In the genomic region with DNA sequence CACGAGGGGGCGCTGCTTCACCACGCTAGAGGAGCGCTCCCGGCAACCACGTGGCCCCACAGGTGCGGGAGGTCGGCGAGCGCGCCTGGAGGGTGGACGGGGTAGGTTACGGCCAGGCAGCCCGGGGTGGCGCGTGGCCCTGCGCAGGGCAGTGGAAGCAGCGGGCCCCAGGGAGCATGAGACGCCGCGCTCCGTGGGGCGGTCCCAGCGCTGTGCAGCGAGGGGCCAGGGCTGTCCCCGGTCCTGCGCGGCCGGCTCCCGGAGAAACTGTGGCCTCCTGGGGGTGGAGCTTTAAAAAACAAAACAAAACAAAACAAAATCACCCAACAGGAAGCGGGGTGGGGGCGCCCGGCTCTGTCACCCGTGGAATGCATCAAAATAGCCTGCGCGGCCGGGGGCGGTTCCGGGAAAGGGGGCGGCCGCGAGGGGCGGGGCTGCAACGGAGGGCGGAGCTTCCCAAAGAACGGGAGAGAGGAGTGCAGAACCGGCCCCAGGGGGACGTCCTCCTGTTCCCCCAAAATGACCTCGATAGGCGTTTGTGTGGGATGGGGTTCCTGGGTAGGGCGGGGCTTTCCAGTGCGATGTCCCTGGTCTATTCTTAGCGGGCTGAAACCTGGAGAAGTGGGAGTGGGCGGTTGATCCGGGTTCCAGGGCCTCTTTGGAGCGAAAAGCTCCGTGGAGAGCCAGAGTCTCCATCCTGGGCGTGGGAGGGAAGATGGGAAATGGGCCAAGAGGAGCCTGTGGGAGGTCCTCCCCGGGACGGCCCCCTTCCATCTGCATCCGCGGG, we compare ENCODE assay signal across 8 cellular contexts. TPM values are rescaled to one million over a fixed set of nuclear protein-coding genes. Genes with fewer than 3 reads are reported as not detected.
A peak's percentile ranks its signal among the peaks of the same experiment; 100 is the strongest.
DNase-seq lines count a peak whose midpoint lies in the region; ATAC-seq lines count a peak whose summit lies in the region.

No MANE protein-coding gene starts in this region.

- H3K4me1 ChIP-seq in BLaER1 (peaks cover 15% of the 10 kb centered on the region), ectodermal cell (ENCODE audit: control insufficient read depth, insufficient read depth, low read length) (no peaks in the 10 kb centered on the region)

- peak overlapping the region; percentile 94 for H3K27ac ChIP-seq in BLaER1
- peak overlapping the region; percentile 38 for H3K27ac ChIP-seq in ectodermal cell (ENCODE audit: insufficient read depth, low read depth, low read length, poor library complexity, severe bottlenecking)

- H3K9ac ChIP-seq in BLaER1: peak overlapping the region; percentile 81

- peak overlapping the region; percentile 78 for H3K4me3 Mint-ChIP-seq in activated CD8-positive, alpha-beta T cell treated with anti-CD3 and anti-CD28 coated beads, Interleukin-2, amount 10 ng/mL, durations not matched to agents 7 days and 5 days

- peaks cover 6% of the 10 kb centered on the region for H3K27me3 Mint-ChIP-seq in activated CD8-positive, alpha-beta T cell treated with anti-CD3 and anti-CD28 coated beads, Interleukin-2, amount 10 ng/mL, durations not matched to agents 7 days and 5 days (ENCODE audit: low read depth)

- H3K27me3 ChIP-seq in BLaER1 (no peaks in the 10 kb centered on the region), ectodermal cell (ENCODE audit: control insufficient read depth, insufficient read depth, low read length, poor library complexity, severe bottlenecking) (peaks cover 7% of the 10 kb centered on the region)

- H3K36me3 ChIP-seq in BLaER1 (peaks cover 14% of the 10 kb centered on the region), ectodermal cell (ENCODE audit: control insufficient read depth, insufficient read depth, low read length) (peaks cover 5% of the 10 kb centered on the region)

- H3K9me3 Mint-ChIP-seq in activated CD8-positive, alpha-beta T cell treated with anti-CD3 and anti-CD28 coated beads, Interleukin-2, amount 10 ng/mL, durations not matched to agents 7 days and 5 days (ENCODE audit: insufficient read depth): no peaks in the 10 kb centered on the region

- H4K20me1 ChIP-seq in BLaER1: no peaks in the 10 kb centered on the region

- POLR2A ChIA-PET in activated CD8-positive, alpha-beta T cell treated with anti-CD3 and anti-CD28 coated beads, Interleukin-2, amount 10 ng/mL, durations not matched to agents 7 days and 5 days (lab: Charles Lee): interaction anchor here (1.2 to 1.9 kb wide), 3 partner anchors 115 to 144 kb away, joined by 3 to 9 read pairs (median 5); a partner anchor contains a TSS

- ATAC-seq in HG03442 (IDR thresholded peaks at IDR 0.05; ENCODE audit: unreplicated experiment): peak; percentile 87
- peak; percentile 96 for ATAC-seq in activated CD8-positive, alpha-beta T cell treated with anti-CD3 and anti-CD28 coated beads, Interleukin-2, amount 10 ng/mL, durations not matched to agents 7 days and 5 days

- H3K27ac Mint-ChIP-seq in activated CD8-positive, alpha-beta T cell treated with anti-CD3 and anti-CD28 coated beads, Interleukin-2, amount 10 ng/mL, durations not matched to agents 7 days and 5 days: peak overlapping the region; percentile 81

- CTCF ChIA-PET in activated CD8-positive, alpha-beta T cell treated with anti-CD3 and anti-CD28 coated beads, Interleukin-2, amount 10 ng/mL, durations not matched to agents 7 days and 5 days (lab: Charles Lee): interaction anchor here (0.6 to 5.8 kb wide), 27 partner anchors 9 to 606 kb away, joined by 3 to 47 read pairs (median 4); a partner anchor contains a TSS

- no peaks in the 10 kb centered on the region for H3K9me3 ChIP-seq in BLaER1
- no peaks in the 10 kb centered on the region for H3K9me3 ChIP-seq in ectodermal cell (ENCODE audit: control insufficient read depth, low read length)

- H3K4me3 ChIP-seq in BLaER1: peak overlapping the region; percentile 77
- peak overlapping the region; percentile 56 for H3K4me3 ChIP-seq in ectodermal cell (ENCODE audit: insufficient read depth, low read depth, low read length)

- 1% methylated on average over 62 of the region's 62 CpGs for WGBS in ectodermal cell, 2 experiments

- peak; percentile 95 for DNase-seq in GM19238 (ENCODE audit: insufficient read length, low spot score)
- peak; percentile 66 for DNase-seq in NCI-H526 treated with DMSO at 0.1 percent for 48 hours (lab: John Stamatoyannopoulos, UW)
- peak; percentile 92 for DNase-seq in activated CD8-positive, alpha-beta T cell treated with anti-CD3 and anti-CD28 coated beads, Interleukin-2, amount 10 ng/mL, durations not matched to agents 7 days and 5 days
- peak; percentile 85 to 88 for DNase-seq in lung microvascular endothelial cell (ENCODE audit: low read depth in 2 of 2)
- peak; percentile 80 to 96 (median 89) for DNase-seq in stimulated activated CD4-positive, alpha-beta T cell treated with anti-CD3 and anti-CD28 coated beads, TNF-alpha, amount 100 ng/mL, for 1 hour (ENCODE audit: low read depth in 3 of 3, low spot score in 1 of 3)

- peaks cover 7% of the 10 kb centered on the region for H3K4me1 Mint-ChIP-seq in activated CD8-positive, alpha-beta T cell treated with anti-CD3 and anti-CD28 coated beads, Interleukin-2, amount 10 ng/mL, durations not matched to agents 7 days and 5 days (ENCODE audit: low read depth)

- H3K4me2 ChIP-seq in BLaER1: peak overlapping the region; percentile 92

- H3K36me3 Mint-ChIP-seq in activated CD8-positive, alpha-beta T cell treated with anti-CD3 and anti-CD28 coated beads, Interleukin-2, amount 10 ng/mL, durations not matched to agents 7 days and 5 days (ENCODE audit: low read depth): peaks cover 1% of the 10 kb centered on the region

RNA-seq across cellular contexts. Expression of a gene that starts 27.3 kb away (rescaled TPM):
- 1 to 10 TPM; 5.1 to 6.0 TPM for total RNA-seq in activated CD8-positive, alpha-beta T cell treated with anti-CD3 and anti-CD28 coated beads, Interleukin-2, amount 10 ng/mL, durations not matched to agents 7 days and 5 days
- 23.0 TPM for polyA plus RNA-seq in ectodermal cell (2013, experiment 1 of 4)
- polyA plus RNA-seq in ectodermal cell (2013, experiment 2 of 4): 21.2 TPM
- 20.0 TPM for polyA plus RNA-seq in ectodermal cell (2013, experiment 3 of 4)
- polyA plus RNA-seq in ectodermal cell (2013, experiment 4 of 4): 22.8 TPM
- total RNA-seq in lung microvascular endothelial cell: 4.6 and 5.9 TPM in 2 replicates

RNA-seq across cellular contexts. Expression of a gene that starts 53.6 kb away (rescaled TPM):
- total RNA-seq in activated CD8-positive, alpha-beta T cell treated with anti-CD3 and anti-CD28 coated beads, Interleukin-2, amount 10 ng/mL, durations not matched to agents 7 days and 5 days: 10 to 100 TPM; 21.5 to 27.2 TPM
- polyA plus RNA-seq in ectodermal cell (2013, experiment 1 of 4): 59.3 TPM
- polyA plus RNA-seq in ectodermal cell (2013, experiment 2 of 4): 62.8 TPM
- polyA plus RNA-seq in ectodermal cell (2013, experiment 3 of 4): 45.9 TPM
- 48.4 TPM for polyA plus RNA-seq in ectodermal cell (2013, experiment 4 of 4)
- total RNA-seq in lung microvascular endothelial cell: 12.5 and 13.7 TPM in 2 replicates

RNA-seq across cellular contexts. Expression of a gene that starts 53.8 kb away (rescaled TPM):
- 1 to 10 TPM; 4.7 to 5.3 TPM for total RNA-seq in activated CD8-positive, alpha-beta T cell treated with anti-CD3 and anti-CD28 coated beads, Interleukin-2, amount 10 ng/mL, durations not matched to agents 7 days and 5 days
- 11.8 TPM for polyA plus RNA-seq in ectodermal cell (2013, experiment 1 of 4)
- polyA plus RNA-seq in ectodermal cell (2013, experiment 2 of 4): 11.2 TPM
- polyA plus RNA-seq in ectodermal cell (2013, experiment 3 of 4): 8.6 TPM
- 9.9 TPM for polyA plus RNA-seq in ectodermal cell (2013, experiment 4 of 4)
- 14.4 and 25.6 TPM in 2 replicates for total RNA-seq in lung microvascular endothelial cell

Comparison
In these comparisons a context has a peak if more than half of its experiments do, and no peak if none do; other contexts are left out.
1. Peak in every context shown above with its lines: DNase-seq, ATAC-seq, H3K4me3 ChIP-seq and H3K27ac ChIP-seq.